ENCODE assay signal across 9 cellular contexts in the genomic region with DNA sequence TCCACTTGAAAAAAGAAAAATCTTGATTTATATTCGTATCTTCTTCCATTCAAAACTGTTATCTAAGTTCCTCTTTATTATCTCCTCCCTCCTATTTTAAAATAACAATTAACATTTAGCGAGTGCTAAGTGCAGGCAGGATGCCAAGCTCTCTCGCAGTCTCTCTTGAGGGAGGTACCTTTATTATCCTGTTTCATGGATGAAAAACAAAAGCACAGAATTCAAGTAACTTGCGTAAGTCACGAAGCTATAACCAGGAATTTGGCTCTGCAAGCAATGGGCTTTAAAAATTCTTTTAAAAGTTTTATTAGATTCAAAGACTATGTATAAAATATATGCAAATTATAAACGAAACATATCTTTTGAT.
DNase-seq lines count a peak whose midpoint lies in the region; ATAC-seq and TF ChIP-seq lines count a peak whose summit lies in the region.
"Had no signal": no experiment of that assay in that cellular context is flagged by ENCODE, and none has a peak within 500 bp of the region (broad histone marks: within the 10 kb centered on the region; RNA-seq: fewer than 3 reads in every experiment).

No MANE protein-coding gene starts in this region.

- peak overlapping the region; percentile 95 to 97 for H3K27ac ChIP-seq in right atrium auricular region

- CTCF ChIA-PET in activated CD8-positive, alpha-beta T cell treated with anti-CD3 and anti-CD28 coated beads for 36 hours (lab: Charles Lee), result interaction anchor here (1.1 kb wide), 1 partner anchor 18 kb away, joined by 3 read pairs; no protein-coding TSS in a partner anchor

- TF ChIP-seq CTCF in activated CD8-positive, alpha-beta T cell treated with anti-CD3 and anti-CD28 coated beads for 36 hours (IDR thresholded peaks at IDR 0.05), result no peak
- TF ChIP-seq CTCF in right atrium auricular region (IDR thresholded peaks at IDR 0.05), result no peak

- H3K4me3 Mint-ChIP-seq in activated CD8-positive, alpha-beta T cell treated with anti-CD3 and anti-CD28 coated beads for 36 hours, result peak overlapping the region; percentile 70

- no peak overlapping the region for H3K27ac Mint-ChIP-seq in activated CD8-positive, alpha-beta T cell treated with anti-CD3 and anti-CD28 coated beads for 36 hours
- H3K27ac Mint-ChIP-seq: T-helper 1 cell treated with Interleukin-12 subunit alpha and Interleukin-12 subunit beta and Interleukin-4 antibody, amounts not matched to agents 30 μg/mL and 1 μg/mL, for 36 hours had no signal

- DNase-seq in DMS 273 treated with DMSO at 0.1 percent for 48 hours (lab: John Stamatoyannopoulos, UW) (peak; percentile 44), NCI-H1092 (lab: John Stamatoyannopoulos, UW) (peak; percentile 20), right atrium auricular region (ENCODE audit: low spot score) (no peak), activated gamma-delta T cell (lab: John Stamatoyannopoulos, UW) (no peak)
- DNase-seq in activated CD8-positive, alpha-beta T cell treated with anti-CD3 and anti-CD28 coated beads for 36 hours, result no peak

- H3K4me3 ChIP-seq in right atrium auricular region (peak overlapping the region; percentile 80 to 81), skeletal muscle satellite cell (ENCODE audit: low read length) (peak overlapping the region; percentile 89)

- peak overlapping the region; percentile 86 for H3K4me2 ChIP-seq in skeletal muscle satellite cell (ENCODE audit: low read length)

- H3K36me3 ChIP-seq in right atrium auricular region (no peaks in the 10 kb centered on the region), skeletal muscle satellite cell (ENCODE audit: insufficient read depth, low read length) (no peaks in the 10 kb centered on the region)

- no peak for ATAC-seq in activated CD8-positive, alpha-beta T cell treated with anti-CD3 and anti-CD28 coated beads for 36 hours
- no peak for ATAC-seq in esophagus mucosa
- no peak for ATAC-seq in GM18519 (IDR thresholded peaks at IDR 0.05; ENCODE audit: low FRiP score, unreplicated experiment)

- H3K9ac ChIP-seq in skeletal muscle satellite cell (ENCODE audit: low read depth, low read length), result peak overlapping the region; percentile 97

- intact Hi-C loops in activated CD8-positive, alpha-beta T cell treated with anti-CD3 and anti-CD28 coated beads for 36 hours (cut with micrococcal nuclease), result no loop called here

- peaks cover 0 to 21% of the 10 kb centered on the region in 2 donors for H3K4me1 ChIP-seq in right atrium auricular region
- H3K4me1 ChIP-seq in skeletal muscle satellite cell (ENCODE audit: control insufficient read depth, insufficient read depth, low read length), result peaks cover 26% of the 10 kb centered on the region

- POLR2A ChIA-PET in activated CD8-positive, alpha-beta T cell treated with anti-CD3 and anti-CD28 coated beads for 36 hours (lab: Charles Lee), result no interaction called here

- H3K27me3 ChIP-seq in right atrium auricular region (no peaks in the 10 kb centered on the region), skeletal muscle satellite cell (ENCODE audit: control insufficient read depth, insufficient read depth, low read length) (no peaks in the 10 kb centered on the region)

- peaks cover 12% of the 10 kb centered on the region for H3K4me1 Mint-ChIP-seq in activated CD8-positive, alpha-beta T cell treated with anti-CD3 and anti-CD28 coated beads for 36 hours (ENCODE audit: low read depth)

- H3K9me3 ChIP-seq in right atrium auricular region (no peaks in the 10 kb centered on the region), skeletal muscle satellite cell (replicated peaks; ENCODE audit: low read length) (no peaks in the 10 kb centered on the region)

- H3K36me3 Mint-ChIP-seq in activated CD8-positive, alpha-beta T cell treated with anti-CD3 and anti-CD28 coated beads for 36 hours (ENCODE audit: low read depth), result no peaks in the 10 kb centered on the region

- peaks cover 21% of the 10 kb centered on the region for H3K27me3 Mint-ChIP-seq in activated CD8-positive, alpha-beta T cell treated with anti-CD3 and anti-CD28 coated beads for 36 hours

- no peaks in the 10 kb centered on the region for H3K9me3 Mint-ChIP-seq in activated CD8-positive, alpha-beta T cell treated with anti-CD3 and anti-CD28 coated beads for 36 hours
- H3K9me3 Mint-ChIP-seq: T-helper 1 cell treated with Interleukin-12 subunit alpha and Interleukin-12 subunit beta and Interleukin-4 antibody, amounts not matched to agents 30 μg/mL and 1 μg/mL, for 36 hours had no signal

Comparison
In these comparisons a context has a peak if more than half of its experiments do, and no peak if none do; other contexts are left out.
1. DNase-seq: peak in DMS 273 treated with DMSO at 0.1 percent for 48 hours (single experiment) and NCI-H1092 (single experiment); none in activated CD8-positive, alpha-beta T cell treated with anti-CD3 and anti-CD28 coated beads for 36 hours (single experiment), right atrium auricular region (single experiment) and activated gamma-delta T cell (single experiment).